In the genomic region with DNA sequence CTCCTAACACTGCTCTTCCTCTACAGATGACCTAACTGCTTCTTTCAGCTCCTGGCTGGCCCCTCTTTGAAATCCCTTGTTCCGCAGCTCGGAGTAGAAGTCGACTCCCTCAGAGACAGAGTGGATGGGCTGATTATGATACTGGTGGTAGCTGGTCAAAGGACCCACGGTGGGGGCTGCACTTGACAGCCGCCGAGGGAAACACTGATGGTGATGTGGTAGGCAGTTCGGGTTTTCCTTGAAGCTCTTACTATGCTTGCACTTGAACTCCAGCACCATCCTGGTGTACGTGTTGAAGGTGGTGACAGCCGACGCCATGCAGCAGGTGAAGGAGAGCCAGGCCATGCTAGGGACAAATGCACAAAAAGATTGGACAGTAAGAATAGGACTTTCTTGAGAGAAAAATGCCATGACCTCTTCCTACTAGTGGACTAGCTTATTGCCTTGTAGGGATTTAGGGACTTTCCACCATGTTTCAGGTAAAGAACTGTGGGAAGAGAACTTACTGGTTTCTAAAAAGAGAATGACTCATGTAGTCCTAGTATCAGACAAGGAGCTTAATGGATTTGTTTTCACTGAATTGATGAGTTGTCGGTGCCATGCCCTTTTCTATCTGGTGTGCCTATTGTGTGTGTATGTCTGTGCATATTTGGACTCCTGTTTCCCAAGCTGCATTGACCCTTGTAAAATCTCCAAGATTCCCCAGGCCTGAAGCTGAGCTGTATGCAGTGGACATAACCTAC, we compare ENCODE assay signal across 26 cellular contexts. TPM values are rescaled to one million over a fixed set of nuclear protein-coding genes. Genes with fewer than 3 reads are reported as not detected.
DNase-seq lines count a peak whose midpoint lies in the region; ATAC-seq, FAIRE-seq and TF ChIP-seq lines count a peak whose summit lies in the region.
"Had no signal": no experiment of that assay in that cellular context is flagged by ENCODE, and none has a peak within 500 bp of the region (broad histone marks: within the 10 kb centered on the region; RNA-seq: fewer than 3 reads in every experiment).

No MANE protein-coding gene starts in this region.

- no peak for DNase-seq in activated CD4-positive, alpha-beta T cell treated with anti-CD3 and anti-CD28 coated beads for 36 hours
- no peak for DNase-seq in activated CD4-positive, alpha-beta T cell treated with anti-CD3 and anti-CD28 coated beads, Interleukin-2, amount 50 U/mL, for 1 hour
- DNase-seq in H1 (ENCODE audit: low read depth in 1 of 2, low spot score in 2 of 2) (no peak), fibroblast of villous mesenchyme (ENCODE audit: low read depth) (peak; percentile 59), testis (no peak), amygdala (lab: John Stamatoyannopoulos, UW) (no peak)
- no peak for DNase-seq in stimulated activated effector memory CD8-positive, alpha-beta T cell treated with anti-CD3 and anti-CD28 coated beads, Interleukin-12 subunit alpha, Interleukin-12 subunit beta, amount 100 ng/mL, for 72 hours (ENCODE audit: low spot score in 2 of 2)
- DNase-seq in activated CD4-positive, CD25-positive, alpha-beta regulatory T cell (lab: John Stamatoyannopoulos, UW) = no peak
- DNase-seq: ACHN; CD4-positive, alpha-beta memory T cell; DND-41; IMR-90; MV-4-11; NCI-H1105 treated with DMSO at 0.1 percent for 48 hours; NCI-H2029 treated with DMSO at 0.1 percent for 48 hours; NCI-H345; NCI-H524; NCI-H82; SIG-M5 had no signal

- H2BK120ac ChIP-seq in H1 (replicated peaks; ENCODE audit: low read depth, low read length) = no peak overlapping the region

- H3K4me1 ChIP-seq in H1 (replicated peaks in 1 of 4; ENCODE audit: control insufficient read depth in 3 of 4, insufficient read depth in 4 of 4, low read length in 3 of 4) = peaks cover 20 to 26% (median 24%) of the 10 kb centered on the region in 4 experiments
- no peaks in the 10 kb centered on the region for H3K4me1 ChIP-seq in testis

- no peak overlapping the region for H3K27ac ChIP-seq in H1 (ENCODE audit: low read depth, low read length)
- H3K27ac ChIP-seq in testis = no peak overlapping the region
- H3K27ac ChIP-seq: 22Rv1, BLaER1, KMS-11 had no signal

- H3K4me2 ChIP-seq in H1 (ENCODE audit: insufficient read depth in 1 of 2, low read depth in 2 of 2, low read length in 2 of 2) = no peak overlapping the region
- H3K4me2 ChIP-seq: BLaER1, GM23338, KMS-11 had no signal

- H3K9me3 ChIP-seq in H1 (ENCODE audit: insufficient read depth in 2 of 2, low read depth in 1 of 2, low read length in 1 of 2) = no peaks in the 10 kb centered on the region
- no peaks in the 10 kb centered on the region for H3K9me3 ChIP-seq in testis

- intact Hi-C loops in activated CD4-positive, alpha-beta T cell treated with anti-CD3 and anti-CD28 coated beads for 36 hours (cut with DNase I, micrococcal nuclease) = loop anchor here in 1 of 2 experiments (5.0 kb wide), 1 partner anchor 163 kb away; no protein-coding TSS in a partner anchor
- intact Hi-C loops in testis (cut with DNase I; ENCODE audit: low total_unique reads) = no loop called here

- 93% methylated on average over 11 of the region's 11 CpGs; no CpG with 5 or more reads in 1 of the 2 experiments for WGBS in H1 (ENCODE audit: extremely low coverage in 1 of 2, insufficient coverage in 1 of 2, insufficient read length in 1 of 2, insufficient replicate concordance in 2 of 2, low coverage in 1 of 2, low lambda C conversion rate in 2 of 2, missing lambda C conversion rate in 1 of 2), 2 experiments
- 93 to 95% methylated on average over 11 of the region's 11 CpGs for WGBS in testis, 2 donors

- no peak overlapping the region; the same call in 1 of the 2 replicates for H2BK5ac ChIP-seq in H1 (ENCODE audit: low read depth, low read length)

- TF ChIP-seq EP300 in H1 (IDR thresholded peaks at IDR 0.05; ENCODE audit: borderline replicate concordance in 1 of 2, low read depth in 2 of 2, low read length in 2 of 2) = no peak

- H2BK12ac ChIP-seq in H1 (ENCODE audit: low read depth, low read length) = 0 out of 2 replicates have a peak overlapping the region, but pooled peaks have one; percentile 41

- H3K27ac Mint-ChIP-seq in activated CD4-positive, alpha-beta T cell treated with anti-CD3 and anti-CD28 coated beads for 36 hours = no peak overlapping the region
- no peak overlapping the region for H3K27ac Mint-ChIP-seq in stimulated activated effector memory CD8-positive, alpha-beta T cell treated with anti-CD3 and anti-CD28 coated beads, Interleukin-12 subunit alpha, Interleukin-12 subunit beta, amount 100 ng/mL, for 72 hours
- H3K27ac Mint-ChIP-seq: CD4-positive, alpha-beta memory T cell; GM23338 had no signal

- no peak overlapping the region for H4K5ac ChIP-seq in H1 (ENCODE audit: insufficient read length, low read depth, low read length)

- H3K4ac ChIP-seq in H1 (replicated peaks; ENCODE audit: insufficient read length, low read depth, low read length) = no peak overlapping the region

- no peak overlapping the region for H4K91ac ChIP-seq in H1 (replicated peaks; ENCODE audit: insufficient read length, low read length)

- H3K79me2 ChIP-seq in H1 (ENCODE audit: control insufficient read depth in 1 of 2, insufficient read depth in 2 of 2, low read length in 2 of 2) = no peaks in the 10 kb centered on the region

- no peak overlapping the region for H3K4me3 Mint-ChIP-seq in activated CD4-positive, alpha-beta T cell treated with anti-CD3 and anti-CD28 coated beads for 36 hours
- H3K4me3 Mint-ChIP-seq in stimulated activated effector memory CD8-positive, alpha-beta T cell treated with anti-CD3 and anti-CD28 coated beads, Interleukin-12 subunit alpha, Interleukin-12 subunit beta, amount 100 ng/mL, for 72 hours = no peak overlapping the region
- H3K4me3 Mint-ChIP-seq: CD4-positive, alpha-beta memory T cell; GM23338 had no signal

- H3K18ac ChIP-seq in H1 (ENCODE audit: extremely low read depth, low read length) = no peak overlapping the region

- H3K9me3 Mint-ChIP-seq in activated CD4-positive, alpha-beta T cell treated with anti-CD3 and anti-CD28 coated beads for 36 hours (ENCODE audit: low read depth) = no peaks in the 10 kb centered on the region
- H3K9me3 Mint-ChIP-seq in stimulated activated effector memory CD8-positive, alpha-beta T cell treated with anti-CD3 and anti-CD28 coated beads, Interleukin-12 subunit alpha, Interleukin-12 subunit beta, amount 100 ng/mL, for 72 hours = no peaks in the 10 kb centered on the region
- H3K9me3 Mint-ChIP-seq: GM23338 had no signal

- no peaks in the 10 kb centered on the region for H3K79me1 ChIP-seq in H1 (ENCODE audit: low read depth, low read length)

- no peak overlapping the region for H3K23ac ChIP-seq in H1 (ENCODE audit: insufficient read length)

- TF ChIP-seq CTCF in H1 (IDR thresholded peaks at IDR 0.05; ENCODE audit: control extremely low read depth in 1 of 3, insufficient read depth in 1 of 3, low read depth in 1 of 3, low read length in 3 of 3) (no peak), fibroblast of villous mesenchyme (IDR thresholded peaks at IDR 0.05; ENCODE audit: insufficient read depth, low read depth, low read length) (no peak), testis (IDR thresholded peaks at IDR 0.05) (no peak)

- no peaks in the 10 kb centered on the region; the same call in 1 of the 2 replicates for H3K23me2 ChIP-seq in H1 (ENCODE audit: low read depth, low read length)

- no peak for TF ChIP-seq RAD21 in H1 (IDR thresholded peaks at IDR 0.05 in 1 of 2, conservative IDR thresholded peaks at IDR 0.05 in 1 of 2; ENCODE audit: low read depth in 2 of 2, low read length in 2 of 2)

- CTCF ChIA-PET in activated CD4-positive, alpha-beta T cell treated with anti-CD3 and anti-CD28 coated beads for 36 hours (lab: Charles Lee) = interaction anchor here (0.7 to 1.2 kb wide), 3 partner anchors 57 to 171 kb away, joined by 3 read pairs; no protein-coding TSS in a partner anchor
- CTCF ChIA-PET in H1 (lab: Charles Lee; ENCODE audit: partially characterized antibody) = interaction anchor here (0.7 to 2.8 kb wide), 15 partner anchors 12 to 921 kb away, joined by 3 to 10 read pairs (median 4); partner anchors contain the start of gene FAM234B

- H3K4me3 ChIP-seq in H1 (ENCODE audit: extremely low read depth in 1 of 4, insufficient read depth in 2 of 4, low read depth in 3 of 4, low read length in 4 of 4) (no peak overlapping the region), fibroblast of villous mesenchyme (ENCODE audit: low read depth, low read length) (no peak overlapping the region), testis (no peak overlapping the region)
- H3K4me3 ChIP-seq: BLaER1, GM12878, GM23338 had no signal

- no peak overlapping the region for H3K56ac ChIP-seq in H1 (replicated peaks; ENCODE audit: insufficient read length, low read depth, low read length)

- ATAC-seq in activated CD4-positive, alpha-beta T cell treated with anti-CD3 and anti-CD28 coated beads for 36 hours = peak; percentile 51
- ATAC-seq in stimulated activated effector memory CD8-positive, alpha-beta T cell treated with anti-CD3 and anti-CD28 coated beads, Interleukin-12 subunit alpha, Interleukin-12 subunit beta, amount 100 ng/mL, for 72 hours = peak; percentile 31
- ATAC-seq: GM12878, GM23338, HCT116, Panc1 had no signal

- H3K14ac ChIP-seq in H1 (ENCODE audit: insufficient read length) = no peak overlapping the region

- H3K4me1 Mint-ChIP-seq in activated CD4-positive, alpha-beta T cell treated with anti-CD3 and anti-CD28 coated beads for 36 hours = peaks cover 11% of the 10 kb centered on the region
- H3K4me1 Mint-ChIP-seq in stimulated activated effector memory CD8-positive, alpha-beta T cell treated with anti-CD3 and anti-CD28 coated beads, Interleukin-12 subunit alpha, Interleukin-12 subunit beta, amount 100 ng/mL, for 72 hours = no peaks in the 10 kb centered on the region
- H3K4me1 Mint-ChIP-seq: CD4-positive, alpha-beta memory T cell had no signal

- no peak for TF ChIP-seq POLR2A in H1 (IDR thresholded peaks at IDR 0.05; ENCODE audit: control extremely low read depth in 1 of 2, low read depth in 2 of 2, low read length in 2 of 2)
- no peak for TF ChIP-seq POLR2A in testis (IDR thresholded peaks at IDR 0.05)

- H4K8ac ChIP-seq in H1 (ENCODE audit: extremely low read depth, insufficient read depth, low read length) = no peak overlapping the region; the same call in 1 of the 2 replicates

- H4K20me1 ChIP-seq in H1 (replicated peaks in 1 of 2; ENCODE audit: control insufficient read depth in 1 of 2, insufficient read depth in 2 of 2, low read length in 2 of 2) = no peaks in the 10 kb centered on the region
- H4K20me1 ChIP-seq: BLaER1 had no signal

- 0 out of 2 replicates have a peak overlapping the region, but pooled peaks have one; percentile 36 for H2BK20ac ChIP-seq in H1 (ENCODE audit: low read length)

- H3K27me3 ChIP-seq in H1 (replicated peaks in 1 of 4; ENCODE audit: control insufficient read depth in 3 of 4, extremely low read depth in 1 of 4, insufficient read depth in 3 of 4, low read length in 3 of 4) (no peaks in the 10 kb centered on the region), testis (no peaks in the 10 kb centered on the region)
- H3K27me3 ChIP-seq: BLaER1 had no signal

- H3K36me3 Mint-ChIP-seq in activated CD4-positive, alpha-beta T cell treated with anti-CD3 and anti-CD28 coated beads for 36 hours (ENCODE audit: low read depth) = peaks cover 17% of the 10 kb centered on the region
- H3K36me3 Mint-ChIP-seq in stimulated activated effector memory CD8-positive, alpha-beta T cell treated with anti-CD3 and anti-CD28 coated beads, Interleukin-12 subunit alpha, Interleukin-12 subunit beta, amount 100 ng/mL, for 72 hours = no peaks in the 10 kb centered on the region

- H3K27me3 Mint-ChIP-seq in activated CD4-positive, alpha-beta T cell treated with anti-CD3 and anti-CD28 coated beads for 36 hours = no peaks in the 10 kb centered on the region

- 0 out of 2 replicates have a peak overlapping the region, but pooled peaks have one; percentile 33 for H2BK15ac ChIP-seq in H1 (ENCODE audit: low read length)

- no peak overlapping the region for H2AFZ ChIP-seq in H1 (ENCODE audit: low read length)
- H2AFZ ChIP-seq: GM23338 had no signal

- H3K36me3 ChIP-seq in H1 (ENCODE audit: control insufficient read depth in 2 of 4, insufficient read depth in 4 of 4, low read length in 3 of 4) (peaks cover 0 to 22% (median 9%) of the 10 kb centered on the region in 4 experiments; a peak in 6 of 8 replicates), testis (ENCODE audit: low read depth, missing control alignments) (no peaks in the 10 kb centered on the region)

- POLR2A ChIA-PET in activated CD4-positive, alpha-beta T cell treated with anti-CD3 and anti-CD28 coated beads for 36 hours (lab: Charles Lee) = no interaction called here
- POLR2A ChIA-PET in H1 (lab: Charles Lee; ENCODE audit: partially characterized antibody) = no interaction called here

- H3K9ac ChIP-seq in H1 (replicated peaks in 1 of 4; ENCODE audit: extremely low read depth in 1 of 4, low read depth in 3 of 4, low read length in 3 of 4) = no peak overlapping the region
- H3K9ac ChIP-seq: BLaER1, KMS-11 had no signal

- FAIRE-seq in H1 (lab: Jason Lieb, UNC) = no peak
- FAIRE-seq: GM12878 had no signal

- no peak overlapping the region for H2AK5ac ChIP-seq in H1 (ENCODE audit: low read depth, low read length)

RNA-seq across cellular contexts. Expression of gene GSG1, which starts 18.4 kb away (rescaled TPM):
- not detected for total RNA-seq in activated CD4-positive, alpha-beta T cell treated with anti-CD3 and anti-CD28 coated beads for 36 hours
- total RNA-seq in H1 (2021; fragmentation: NEBNext Ultra II Directional; extraction: Animal tissue kit (Norgen Biotek cat#: 25700)) = 0.89 and 1.3 TPM in 2 replicates
- polyA plus RNA-seq in H1 (2011; rRNA removed) (1.3 and 1.4 TPM in 2 replicates), testis (ENCODE audit: insufficient read depth, low read depth, low replicate concordance) (695 TPM)
- 1.1 TPM for polyA plus RNA-seq in H1 (2011; cell fraction: cytosol; rRNA removed)
- 0.91 TPM for polyA plus RNA-seq in H1 (2011; cell fraction: nucleus; rRNA removed)
- polyA plus RNA-seq in H1 (2012, experiment 1 of 2) = 0.88 to 1.2 TPM (median 1.0 TPM) in 4 replicates
- 0.41 TPM for polyA plus RNA-seq in H1 (2012, experiment 2 of 2)
- polyA plus RNA-seq in H1 (2013, experiment 1 of 2) = 0.51 TPM
- 0.63 TPM for polyA plus RNA-seq in H1 (2013, experiment 2 of 2)
- 0.73 and 1.1 TPM in 2 replicates for polyA minus RNA-seq in H1 (2011; rRNA and poly(A)+ RNA removed)
- 0.95 TPM for polyA minus RNA-seq in H1 (2011; cell fraction: cytosol; rRNA and poly(A)+ RNA removed)
- 1.00 TPM for polyA minus RNA-seq in H1 (2011; cell fraction: nucleus; rRNA and poly(A)+ RNA removed)
- total RNA-seq in fibroblast of villous mesenchyme (0.32 and 11.2 TPM in 2 replicates), testis (100 to 1,000 TPM; 133 to 449 TPM)
- total RNA-seq: CD4-positive, alpha-beta memory T cell; GM12878 had no signal
- polyA plus RNA-seq: GM12878 had no signal

RNA-seq across cellular contexts. Expression of gene FAM234B, which starts 40.9 kb away (rescaled TPM):
- 10 to 100 TPM; 11.1 to 12.2 TPM for total RNA-seq in activated CD4-positive, alpha-beta T cell treated with anti-CD3 and anti-CD28 coated beads for 36 hours
- 26.1 and 29.1 TPM in 2 replicates for total RNA-seq in H1 (2021; fragmentation: NEBNext Ultra II Directional; extraction: Animal tissue kit (Norgen Biotek cat#: 25700))
- polyA plus RNA-seq in H1 (2011; rRNA removed) (10.6 and 12.5 TPM in 2 replicates), testis (ENCODE audit: insufficient read depth, low read depth, low replicate concordance) (13.0 TPM)
- polyA plus RNA-seq in H1 (2011; cell fraction: cytosol; rRNA removed) = 14.3 TPM
- polyA plus RNA-seq in H1 (2011; cell fraction: nucleus; rRNA removed) = 14.0 TPM
- 17.3 to 20.9 TPM (median 20.0 TPM) in 4 replicates for polyA plus RNA-seq in H1 (2012, experiment 1 of 2)
- 3.6 TPM for polyA plus RNA-seq in H1 (2012, experiment 2 of 2)
- polyA plus RNA-seq in H1 (2013, experiment 1 of 2) = 23.6 TPM
- polyA plus RNA-seq in H1 (2013, experiment 2 of 2) = 21.9 TPM
- 72.0 and 78.7 TPM in 2 replicates for polyA minus RNA-seq in H1 (2011; rRNA and poly(A)+ RNA removed)
- polyA minus RNA-seq in H1 (2011; cell fraction: cytosol; rRNA and poly(A)+ RNA removed) = 24.0 TPM
- polyA minus RNA-seq in H1 (2011; cell fraction: nucleus; rRNA and poly(A)+ RNA removed) = 35.1 TPM
- total RNA-seq in fibroblast of villous mesenchyme (5.8 and 10.8 TPM in 2 replicates), testis (10 to 100 TPM; 11.0 to 13.2 TPM)

Comparison
In these comparisons a context has a peak if more than half of its experiments do, and no peak if none do; other contexts are left out.
1. RNA of gene GSG1, which starts 18.4 kb away (total RNA-seq): 133 to 449 TPM in testis; 0.32 to 11.2 TPM in fibroblast of villous mesenchyme, 0.89 to 1.3 TPM in H1 and not detected in activated CD4-positive, alpha-beta T cell treated with anti-CD3 and anti-CD28 coated beads for 36 hours; every median in the first group is over 10 times any median in the second.